1 cellular context compared by ENCODE assay signal in genomic region chr16:16150117-16150877, GRCh38.
TF ChIP-seq lines count a peak whose summit lies in the region.

No MANE protein-coding gene starts in this region.

TF ChIP-seq in HepG2, 621 proteins besides CTCF, POLR2A, EP300 and RAD21 (continued from another document and continues in another):
- no peak for TF ChIP-seq ZBTB40 (IDR thresholded peaks at IDR 0.05)
- TF ChIP-seq ZBTB40 (CRISPR knock-in tag; IDR thresholded peaks at IDR 0.05) = 0 out of 2 replicates have a peak, but pooled peaks have one; percentile 45
- TF ChIP-seq NFATC3 (CRISPR knock-in tag; IDR thresholded peaks at IDR 0.05) = 0 out of 2 replicates have a peak, but pooled peaks have one; percentile 48
- TF ChIP-seq ONECUT2 (CRISPR knock-in tag; IDR thresholded peaks at IDR 0.05) = no peak
- TF ChIP-seq HNRNPK (IDR thresholded peaks at IDR 0.05; ENCODE audit: low read depth, low read length, poor library complexity, severe bottlenecking) = no peak
- TF ChIP-seq ZNF207 (IDR thresholded peaks at IDR 0.05; ENCODE audit: borderline replicate concordance) = no peak
- TF ChIP-seq ZNF280B (CRISPR knock-in tag; IDR thresholded peaks at IDR 0.05; ENCODE audit: borderline replicate concordance) = peak; percentile 78
- no peak for TF ChIP-seq FIP1L1 (IDR thresholded peaks at IDR 0.05; ENCODE audit: borderline replicate concordance, insufficient read depth, low read depth, low read length)
- no peak for TF ChIP-seq ZNF446 (CRISPR knock-in tag; IDR thresholded peaks at IDR 0.05)
- TF ChIP-seq ZFAT (CRISPR knock-in tag; conservative IDR thresholded peaks at IDR 0.05) = no peak
- no peak for TF ChIP-seq ZSCAN22 (CRISPR knock-in tag; IDR thresholded peaks at IDR 0.05)
- no peak for TF ChIP-seq TOE1 (CRISPR knock-in tag; IDR thresholded peaks at IDR 0.05)
- no peak for TF ChIP-seq KAT7 (CRISPR knock-in tag; IDR thresholded peaks at IDR 0.05; ENCODE audit: borderline replicate concordance)
- no peak for TF ChIP-seq ATF1 (CRISPR knock-in tag; IDR thresholded peaks at IDR 0.05)
- TF ChIP-seq RBAK (CRISPR knock-in tag; IDR thresholded peaks at IDR 0.05) = no peak
- TF ChIP-seq ZNF234 (CRISPR knock-in tag; conservative IDR thresholded peaks at IDR 0.05) = no peak
- peak; percentile 78; the same call in 1 of the 2 replicates for TF ChIP-seq ZFP91 (CRISPR knock-in tag; IDR thresholded peaks at IDR 0.05; ENCODE audit: borderline replicate concordance)
- no peak for TF ChIP-seq GABPA (IDR thresholded peaks at IDR 0.05; ENCODE audit: low read depth, low read length)
- no peak for TF ChIP-seq GABPA (CRISPR knock-in tag; IDR thresholded peaks at IDR 0.05; ENCODE audit: low read depth)
- no peak for TF ChIP-seq ZNF3 (CRISPR knock-in tag; IDR thresholded peaks at IDR 0.05)
- no peak for TF ChIP-seq SOX13 (IDR thresholded peaks at IDR 0.05)
- TF ChIP-seq SOX13 (CRISPR knock-in tag; conservative IDR thresholded peaks at IDR 0.05 in 1 of 2, IDR thresholded peaks at IDR 0.05 in 1 of 2) = no peak
- peak; percentile 61; the same call in 1 of the 2 replicates for TF ChIP-seq ZNF788 (CRISPR knock-in tag; IDR thresholded peaks at IDR 0.05; ENCODE audit: borderline replicate concordance)
- TF ChIP-seq ZNF468 (CRISPR knock-in tag; IDR thresholded peaks at IDR 0.05) = no peak
- no peak for TF ChIP-seq PAXIP1 (CRISPR knock-in tag; conservative IDR thresholded peaks at IDR 0.05)
- no peak for TF ChIP-seq FOXJ3 (CRISPR knock-in tag; IDR thresholded peaks at IDR 0.05; ENCODE audit: borderline replicate concordance)
- no peak for TF ChIP-seq HES4 (CRISPR knock-in tag; IDR thresholded peaks at IDR 0.05; ENCODE audit: borderline replicate concordance)
- TF ChIP-seq RBM39 (IDR thresholded peaks at IDR 0.05; ENCODE audit: low read depth, low read length, poor library complexity, severe bottlenecking) = peak; percentile 82
- 0 out of 2 replicates have a peak, but pooled peaks have one; percentile 16 for TF ChIP-seq ZNF556 (CRISPR knock-in tag; IDR thresholded peaks at IDR 0.05; ENCODE audit: borderline replicate concordance)
- TF ChIP-seq ZFP37 (CRISPR knock-in tag; IDR thresholded peaks at IDR 0.05; ENCODE audit: borderline replicate concordance) = no peak
- peak; percentile 77 for TF ChIP-seq ZNF552 (CRISPR knock-in tag; IDR thresholded peaks at IDR 0.05; ENCODE audit: borderline replicate concordance)
- TF ChIP-seq ZHX2 (IDR thresholded peaks at IDR 0.05; ENCODE audit: low read depth) = no peak
- TF ChIP-seq ZHX2 (CRISPR knock-in tag; IDR thresholded peaks at IDR 0.05; ENCODE audit: borderline replicate concordance) = no peak
- no peak; the same call in 1 of the 2 replicates for TF ChIP-seq ETV6 (CRISPR knock-in tag; conservative IDR thresholded peaks at IDR 0.05)
- 0 out of 2 replicates have a peak, but pooled peaks have one; percentile 10 for TF ChIP-seq HNF1B (CRISPR knock-in tag; IDR thresholded peaks at IDR 0.05)
